Comparison of ENCODE assay signal across 8 cellular contexts in the genomic region with DNA sequence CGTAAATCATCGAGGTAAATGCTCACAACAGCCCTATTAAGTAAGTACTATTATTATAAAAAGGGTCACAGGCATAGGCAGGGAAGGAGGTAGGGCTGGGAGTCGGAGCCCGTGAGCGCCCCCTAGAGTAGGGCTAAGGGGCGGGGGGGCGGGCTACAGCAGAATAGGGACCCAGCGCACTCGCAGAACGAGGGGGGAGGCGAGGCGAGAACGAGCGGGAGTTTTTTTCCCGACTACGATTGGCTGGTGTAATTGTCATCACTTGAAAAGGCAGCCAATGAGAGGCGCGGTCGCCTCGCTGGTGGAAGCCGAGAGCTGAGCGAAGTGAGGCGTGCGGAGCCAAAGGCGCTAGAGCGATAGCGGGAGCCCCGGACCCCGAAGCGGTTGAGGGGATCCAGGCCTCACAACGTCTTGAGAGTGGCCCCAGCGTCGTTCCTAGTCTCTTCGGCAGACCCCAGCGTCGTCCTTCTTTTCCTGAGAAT. TPM values are rescaled to one million over a fixed set of nuclear protein-coding genes. Genes with fewer than 3 reads are reported as not detected.
A peak's percentile ranks its signal among the peaks of the same experiment; 100 is the strongest.
DNase-seq lines count a peak whose midpoint lies in the region; ATAC-seq and TF ChIP-seq lines count a peak whose summit lies in the region.

No MANE protein-coding gene starts in this region.

- TF ChIP-seq EP300 in gastroesophageal sphincter (IDR thresholded peaks at IDR 0.05) = no peak

- no peaks in the 10 kb centered on the region for H3K36me3 ChIP-seq in CD8-positive, alpha-beta T cell (ENCODE audit: insufficient read depth, low read length)
- H3K36me3 ChIP-seq in gastroesophageal sphincter = peaks cover 0 to 2% of the 10 kb centered on the region in 2 donors

- H3K4me1 ChIP-seq in CD8-positive, alpha-beta T cell (ENCODE audit: insufficient read depth, low read length) = peaks cover 10% of the 10 kb centered on the region
- peaks cover 0 to 16% (median 6%) of the 10 kb centered on the region in 3 donors for H3K4me1 ChIP-seq in gastroesophageal sphincter

- no peaks in the 10 kb centered on the region for H3K27me3 ChIP-seq in CD8-positive, alpha-beta T cell (ENCODE audit: insufficient read depth, low read length)
- no peaks in the 10 kb centered on the region for H3K27me3 ChIP-seq in gastroesophageal sphincter

- CTCF ChIA-PET in CD8-positive, alpha-beta T cell (lab: Charles Lee) = interaction anchor here (0.5 to 1.8 kb wide), 14 partner anchors 9 to 224 kb away, joined by 3 to 6 read pairs (median 3); a partner anchor contains a TSS

- no peak overlapping the region for H3K27ac Mint-ChIP-seq in CD8-positive, alpha-beta T cell
- H3K27ac Mint-ChIP-seq in IgD-negative memory B cell = peak overlapping the region in 1 of 3 donors; percentile 43

- DNase-seq in CD8-positive, alpha-beta T cell = peak; percentile 75 to 94 (median 83)
- DNase-seq in SK-MEL-5 (ENCODE audit: low read depth, low spot score) (peak; percentile 94), omental fat pad (ENCODE audit: low spot score) (peak; percentile 82), stromal cell of bone marrow (ENCODE audit: low read depth) (peak; percentile 87)
- peak; percentile 72 to 83 (median 78) for DNase-seq in activated naive CD4-positive, alpha-beta T cell (lab: John Stamatoyannopoulos, UW)

- POLR2A ChIA-PET in CD8-positive, alpha-beta T cell (lab: Charles Lee) = no interaction called here

- H3K36me3 Mint-ChIP-seq in CD8-positive, alpha-beta T cell = no peaks in the 10 kb centered on the region
- no peaks in the 10 kb centered on the region for H3K36me3 Mint-ChIP-seq in IgD-negative memory B cell

- peaks cover 14% of the 10 kb centered on the region for H3K4me1 Mint-ChIP-seq in CD8-positive, alpha-beta T cell (ENCODE audit: low read depth)
- H3K4me1 Mint-ChIP-seq in IgD-negative memory B cell = peaks cover 3 to 8% (median 6%) of the 10 kb centered on the region in 3 donors

- H3K9me3 ChIP-seq in CD8-positive, alpha-beta T cell (ENCODE audit: low read length) = no peaks in the 10 kb centered on the region
- H3K9me3 ChIP-seq in gastroesophageal sphincter = no peaks in the 10 kb centered on the region

- peak overlapping the region; percentile 28 for H3K4me3 ChIP-seq in CD8-positive, alpha-beta T cell (ENCODE audit: low read depth, low read length)
- H3K4me3 ChIP-seq in gastroesophageal sphincter = peak overlapping the region; percentile 41 to 49

- 1% methylated on average over 22 of the region's 36 CpGs; no CpG with 5 or more reads in 1 of the 2 donors for WGBS in gastroesophageal sphincter (ENCODE audit: low coverage in 1 of 2), 2 donors

- TF ChIP-seq CTCF in CD8-positive, alpha-beta T cell (IDR thresholded peaks at IDR 0.05) = peak; percentile 74
- TF ChIP-seq CTCF in gastroesophageal sphincter (IDR thresholded peaks at IDR 0.05) = peak in 3 of 4 experiments; percentile 27 to 89 (median 38)
- no peak for TF ChIP-seq CTCF in omental fat pad (IDR thresholded peaks at IDR 0.05)

- no peaks in the 10 kb centered on the region for H3K9me3 Mint-ChIP-seq in CD8-positive, alpha-beta T cell
- H3K9me3 Mint-ChIP-seq in IgD-negative memory B cell = no peaks in the 10 kb centered on the region

- H3K4me3 Mint-ChIP-seq in CD8-positive, alpha-beta T cell = peak overlapping the region; percentile 70
- peak overlapping the region in 3 of 4 donors; percentile 16 to 86 (median 79) for H3K4me3 Mint-ChIP-seq in IgD-negative memory B cell

- no peak overlapping the region for H3K27ac ChIP-seq in CD8-positive, alpha-beta T cell (ENCODE audit: low read depth, low read length)
- H3K27ac ChIP-seq in gastroesophageal sphincter = peak overlapping the region in 3 of 4 donors; percentile 38 to 60 (median 56)

- TF ChIP-seq POLR2A in gastroesophageal sphincter (IDR thresholded peaks at IDR 0.05) = no peak

- ATAC-seq in CD8-positive, alpha-beta T cell = peak; percentile 97
- ATAC-seq in gastroesophageal sphincter = peak; percentile 99
- peak; percentile 98 for ATAC-seq in omental fat pad (ENCODE audit: low FRiP score)
- ATAC-seq in GM21390 (IDR thresholded peaks at IDR 0.05; ENCODE audit: unreplicated experiment) = no peak

- in situ Hi-C loops in SK-MEL-5 (cut with HindIII; ENCODE audit: low pct_unique_long_range_greater_than_20kb, low sequenced_read_pairs) = no loop called here

- intact Hi-C loops in CD8-positive, alpha-beta T cell (cut with DNase I, micrococcal nuclease) = loop anchor here in 1 of 2 experiments (1.0 to 5.0 kb wide), 2 partner anchors 62 to 76 kb away; a partner anchor contains a TSS

- no peaks in the 10 kb centered on the region for H3K27me3 Mint-ChIP-seq in CD8-positive, alpha-beta T cell (ENCODE audit: low read depth)
- peaks cover 3% of the 10 kb centered on the region for H3K27me3 Mint-ChIP-seq in IgD-negative memory B cell

RNA-seq across cellular contexts. Expression of a gene that starts 24.2 kb away (rescaled TPM):
- 10 to 100 TPM; 13.1 to 13.7 TPM for total RNA-seq in CD8-positive, alpha-beta T cell
- 32.9 TPM for polyA plus RNA-seq in IgD-negative memory B cell
- 21.8 and 23.4 TPM in 2 replicates for total RNA-seq in SK-MEL-5 (2014; rRNA removed; shearing (Covaris generic))
- 32.0 and 33.4 TPM in 2 replicates for polyA plus RNA-seq in SK-MEL-5 (2015; cell fraction: cytosol; rRNA removed)
- 12.2 and 12.6 TPM in 2 replicates for polyA plus RNA-seq in SK-MEL-5 (2015; cell fraction: nucleus; rRNA removed)
- total RNA-seq in gastroesophageal sphincter = 10 to 100 TPM; 62.1 to 80.3 (median 69.8) TPM
- 10 to 100 TPM; 53.2 to 65.6 (median 59.3) TPM for total RNA-seq in omental fat pad

RNA-seq across cellular contexts. Expression of a gene that starts 38.3 kb away (rescaled TPM):
- 10 to 100 TPM; 21.6 to 22.5 TPM for total RNA-seq in CD8-positive, alpha-beta T cell
- polyA plus RNA-seq in IgD-negative memory B cell = 5.1 TPM
- total RNA-seq in SK-MEL-5 (2014; rRNA removed; shearing (Covaris generic)) = 2.6 and 3.2 TPM in 2 replicates
- 3.5 and 4.3 TPM in 2 replicates for polyA plus RNA-seq in SK-MEL-5 (2015; cell fraction: cytosol; rRNA removed)
- 0.25 and 0.66 TPM in 2 replicates for polyA plus RNA-seq in SK-MEL-5 (2015; cell fraction: nucleus; rRNA removed)
- total RNA-seq in gastroesophageal sphincter (1 to 10 TPM in 1 of 4 donors, not detected in 3; 1.1 TPM), omental fat pad (under 1 TPM; 0.47 to 0.72 (median 0.56) TPM)

RNA-seq across cellular contexts. Expression of a gene that starts 58.6 kb away (rescaled TPM):
- total RNA-seq in CD8-positive, alpha-beta T cell = 10 to 100 TPM; 21.1 to 23.6 TPM
- polyA plus RNA-seq in IgD-negative memory B cell = 2.9 TPM
- total RNA-seq in SK-MEL-5 (2014; rRNA removed; shearing (Covaris generic)) = 1.5 and 2.5 TPM in 2 replicates
- 6.1 and 7.6 TPM in 2 replicates for polyA plus RNA-seq in SK-MEL-5 (2015; cell fraction: cytosol; rRNA removed)
- polyA plus RNA-seq in SK-MEL-5 (2015; cell fraction: nucleus; rRNA removed) = 4.8 and 6.4 TPM in 2 replicates
- total RNA-seq in gastroesophageal sphincter (10 to 100 TPM in 2 of 4 donors, 1 to 10 TPM in 2; 7.3 to 22.5 (median 10.0) TPM), omental fat pad (10 to 100 TPM in 3 of 4 donors, 1 to 10 TPM in 1; 9.8 to 30.3 (median 16.2) TPM)

Comparison
In these comparisons a context has a peak if more than half of its experiments do, and no peak if none do; other contexts are left out.
1. CTCF ChIP-seq: peak in CD8-positive, alpha-beta T cell (single experiment) and gastroesophageal sphincter (3 of 4); none in omental fat pad (0 of 3).
2. Peak in every context shown above with its lines, with median percentiles within 50 percentile points of each other: DNase-seq.